ENCODE assay signal across 8 cellular contexts in the genomic region with DNA sequence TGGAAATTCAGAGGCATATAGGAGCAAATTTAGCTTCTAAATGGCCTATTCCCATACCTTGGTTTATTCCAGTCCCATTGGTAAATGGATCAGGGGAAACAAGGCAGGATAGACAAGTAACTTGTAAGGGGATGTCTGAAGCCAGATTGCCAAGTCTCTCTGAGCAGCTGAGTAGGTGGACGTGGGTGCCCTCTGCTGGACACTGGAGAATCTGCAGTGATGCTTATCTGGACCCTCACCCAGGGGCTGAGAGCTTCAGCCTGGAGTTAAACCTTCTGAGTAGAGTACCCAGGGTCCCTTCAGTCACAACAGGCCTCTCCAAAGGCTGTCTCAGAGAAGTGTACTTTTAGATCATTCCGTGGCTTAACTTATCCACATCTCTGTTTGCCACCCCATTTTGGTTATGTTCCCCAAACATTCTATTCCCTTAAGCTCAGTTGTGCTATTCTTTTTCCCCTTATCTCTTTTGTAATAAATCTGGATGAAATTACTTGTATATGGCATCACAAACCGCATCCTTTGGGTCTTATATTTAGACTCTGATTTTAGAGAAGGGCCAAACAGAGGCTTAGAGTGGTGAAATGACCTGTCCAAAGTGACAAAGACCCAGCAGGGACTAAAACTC.
DNase-seq lines count a peak whose midpoint lies in the region; ATAC-seq and TF ChIP-seq lines count a peak whose summit lies in the region.

No MANE protein-coding gene starts in this region.

- DNase-seq in D341Med (ENCODE audit: low spot score) (peak; percentile 80), HUDEP-2 (lab: John Stamatoyannopoulos, UW; ENCODE audit: unreplicated experiment in 76 of 76) (peak in 46 of 76 experiments; percentile 0 to 70 (median 18)), SHP77 treated with DMSO at 0.1 percent for 48 hours (lab: John Stamatoyannopoulos, UW) (peak; percentile 57), germinal center (ENCODE audit: low spot score) (peak; percentile 40), posterior cingulate gyrus (peak; percentile 33 to 91 (median 66)), vagina (ENCODE audit: extremely low spot score in 2 of 2) (no peak)
- DNase-seq in activated effector memory CD4-positive, alpha-beta T cell treated with anti-CD3 and anti-CD28 coated beads, Interleukin-2, amount 50 U/mL, for 16 hours: peak; percentile 85

- H3K27ac ChIP-seq in vagina: no peak overlapping the region

- H3K4me1 ChIP-seq in vagina: no peaks in the 10 kb centered on the region

- ATAC-seq in GM21360 (IDR thresholded peaks at IDR 0.05; ENCODE audit: unreplicated experiment): peak; percentile 81

- TF ChIP-seq CTCF in vagina (IDR thresholded peaks at IDR 0.05): peak in 2 of 3 experiments; percentile 38 to 54

- no peaks in the 10 kb centered on the region for H3K36me3 ChIP-seq in vagina

- intact Hi-C loops in posterior cingulate gyrus (cut with DNase I): loop anchor here (1.0 kb wide), 1 partner anchor 318 kb away; no protein-coding TSS in a partner anchor
- intact Hi-C loops in vagina (cut with DNase I): no loop called here

- no peak for TF ChIP-seq POLR2A in vagina (IDR thresholded peaks at IDR 0.05)

- H3K9me3 ChIP-seq in vagina: no peaks in the 10 kb centered on the region

- no peak overlapping the region for H3K4me3 ChIP-seq in vagina

- no peaks in the 10 kb centered on the region for H3K27me3 ChIP-seq in vagina

Comparison
In these comparisons a context has a peak if more than half of its experiments do, and no peak if none do; other contexts are left out.
1. DNase-seq: peak in D341Med (single experiment), HUDEP-2 (46 of 76), SHP77 treated with DMSO at 0.1 percent for 48 hours (single experiment), activated effector memory CD4-positive, alpha-beta T cell treated with anti-CD3 and anti-CD28 coated beads, Interleukin-2, amount 50 U/mL, for 16 hours (single experiment), germinal center (single experiment) and posterior cingulate gyrus (10 of 10); none in vagina (0 of 2).